32 cellular contexts compared by ENCODE assay signal in the genomic region with DNA sequence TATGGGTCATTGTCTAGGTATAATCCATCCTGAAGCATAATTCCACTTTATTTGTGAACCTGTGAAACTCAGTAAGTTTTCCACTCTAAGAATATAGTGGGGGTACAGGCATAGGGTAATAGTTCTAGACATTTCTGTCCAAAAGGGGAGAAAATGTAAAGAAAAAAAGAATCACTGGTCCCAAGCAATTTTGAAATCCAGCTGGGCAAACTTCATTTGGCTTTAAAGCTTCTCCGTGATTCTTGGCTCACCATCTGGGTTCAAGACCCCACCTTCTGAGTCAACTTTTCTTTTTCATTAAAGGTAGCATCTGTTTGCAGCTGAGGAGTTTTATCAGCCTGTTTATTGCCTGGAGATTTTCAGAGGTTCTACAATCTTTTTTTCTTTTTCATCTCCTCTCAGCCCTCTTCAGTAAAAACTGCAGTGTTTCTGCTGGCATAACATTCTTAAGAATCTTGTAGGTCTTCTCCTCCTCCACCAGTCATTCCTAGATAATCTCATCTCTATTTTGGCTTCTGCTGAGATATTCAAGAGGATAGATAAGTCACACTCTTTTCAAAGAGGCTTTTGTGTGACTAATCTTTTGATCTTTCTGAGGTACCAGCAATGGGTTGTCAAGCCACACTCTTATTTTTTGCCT.
"Had no signal": no experiment of that assay in that cellular context is flagged by ENCODE, and none has a peak within 500 bp of the region (broad histone marks: within the 10 kb centered on the region; RNA-seq: fewer than 3 reads in every experiment).

No MANE protein-coding gene starts in this region.

- H3K4me3 Mint-ChIP-seq: activated B cell treated with CpG ODN at 0.5 μM for 24 hours; activated CD8-positive, alpha-beta T cell treated with anti-CD3 and anti-CD28 coated beads for 36 hours; activated naive CD8-positive, alpha-beta T cell; activated T-cell treated with anti-CD3 and anti-CD28 coated beads, Interleukin-2, amount 50 U/mL, for 4 hours; activated T-helper 17 cell treated with anti-CD3 and anti-CD28 coated beads, Interleukin-2, amount 50 U/mL, for 72 hours; effector memory CD8-positive, alpha-beta T cell; T-helper 1 cell treated with Interleukin-12 subunit alpha and Interleukin-12 subunit beta and Interleukin-4 antibody, amounts not matched to agents 30 μg/mL and 1 μg/mL, for 36 hours had no signal

- H3K4me1 Mint-ChIP-seq: activated B cell treated with CpG ODN at 0.5 μM for 24 hours; activated T-helper 17 cell treated with anti-CD3 and anti-CD28 coated beads, Interleukin-2, amount 50 U/mL, for 72 hours had no signal

- H3K4me3 ChIP-seq: body of pancreas had no signal

- H3K27ac Mint-ChIP-seq: activated B cell treated with CpG ODN at 0.5 μM for 24 hours; activated CD8-positive, alpha-beta T cell treated with anti-CD3 and anti-CD28 coated beads for 36 hours; activated naive CD8-positive, alpha-beta T cell; activated T-helper 17 cell treated with anti-CD3 and anti-CD28 coated beads, Interleukin-2, amount 50 U/mL, for 72 hours; effector memory CD8-positive, alpha-beta T cell; T-helper 1 cell treated with Interleukin-12 subunit alpha and Interleukin-12 subunit beta and Interleukin-4 antibody, amounts not matched to agents 30 μg/mL and 1 μg/mL, for 36 hours had no signal

- H3K27me3 ChIP-seq: body of pancreas had no signal

- H3K4me1 ChIP-seq: body of pancreas had no signal

- DNase-seq: activated B cell treated with CpG ODN at 0.5 μM for 24 hours; activated CD4-positive, alpha-beta T cell treated with anti-CD3 and anti-CD28 coated beads for 48 hours; activated CD4-positive, alpha-beta T cell treated with anti-CD3 and anti-CD28 coated beads, Interleukin-2, amount 50 U/mL, for 1 hour; activated CD4-positive, alpha-beta T cell treated with anti-CD3 and anti-CD28 coated beads, Interleukin-2, amount 50 U/mL, for 48 hours; activated CD8-positive, alpha-beta memory T cell treated with anti-CD3 and anti-CD28 coated beads for 24 hours; activated CD8-positive, alpha-beta T cell treated with anti-CD3 and anti-CD28 coated beads for 36 hours; activated effector memory CD4-positive, alpha-beta T cell treated with Interleukin-2 at 50 U/mL for 16 hours; activated gamma-delta T cell treated with Interleukin-2 at 50 U/mL for 16 hours; activated naive CD4-positive, alpha-beta T cell treated with anti-CD3 and anti-CD28 coated beads, Interleukin-2, amount 50 U/mL, for 16 hours; activated naive CD4-positive, alpha-beta T cell treated with Interleukin-2 at 50 U/mL for 16 hours; activated T-cell treated with anti-CD3 and anti-CD28 coated beads, Interleukin-2, amount 50 U/mL, for 4 hours; amygdala; aorta; body of pancreas; caudate nucleus; cortex of kidney; dermis blood vessel endothelial cell; effector CD4-positive, alpha-beta T cell; effector memory CD8-positive, alpha-beta T cell; foreskin fibroblast; head of caudate nucleus; T-helper 9 cell; WERI-Rb-1 had no signal

- FAIRE-seq: colon, endometrium, endothelial cell of umbilical vein, frontal cortex had no signal

- H3K36me3 ChIP-seq: WERI-Rb-1 had no signal

- H3K27ac ChIP-seq: body of pancreas, epithelial cell of prostate, WERI-Rb-1 had no signal

- ATAC-seq: activated CD4-positive, CD25-positive, alpha-beta regulatory T cell treated with anti-CD3 and anti-CD28 coated beads, Interleukin-2, amount 50 U/mL, for 24 hours; activated CD8-positive, alpha-beta T cell treated with anti-CD3 and anti-CD28 coated beads for 36 hours; activated T-cell treated with anti-CD3 and anti-CD28 coated beads, Interleukin-2, amount 50 U/mL, for 4 hours; activated T-helper 17 cell treated with anti-CD3 and anti-CD28 coated beads, Interleukin-2, amount 50 U/mL, for 72 hours; body of pancreas; effector memory CD8-positive, alpha-beta T cell had no signal
